Comparison of ENCODE assay signal across 8 cellular contexts in genomic region chr22:29768052-29768680, GRCh38. TPM values are rescaled to one million over a fixed set of nuclear protein-coding genes. Genes with fewer than 3 reads are reported as not detected.
DNase-seq lines count a peak whose midpoint lies in the region; ATAC-seq and TF ChIP-seq lines count a peak whose summit lies in the region.

No MANE protein-coding gene starts in this region.

- H3K36me3 ChIP-seq in H7 (replicated peaks; ENCODE audit: control insufficient read depth, insufficient read depth, low read length) (peaks cover 2% of the 10 kb centered on the region), left ventricle myocardium inferior (peaks cover 33% of the 10 kb centered on the region), skeletal muscle satellite cell (ENCODE audit: insufficient read depth, low read length) (peaks cover 14% of the 10 kb centered on the region)

- no peak for ATAC-seq in WTC11
- no peak for ATAC-seq in HG03342 (IDR thresholded peaks at IDR 0.05; ENCODE audit: unreplicated experiment)
- no peak for ATAC-seq in HG02588 (IDR thresholded peaks at IDR 0.05; ENCODE audit: unreplicated experiment)

- DNase-seq in H7 (no peak), WTC11 (ENCODE audit: low spot score) (no peak), left ventricle myocardium inferior (no peak), NCI-H2196 (lab: John Stamatoyannopoulos, UW; ENCODE audit: unreplicated experiment) (no peak), superior temporal gyrus (ENCODE audit: extremely low spot score) (no peak)

- peak overlapping the region; percentile 91 for H3K4me2 ChIP-seq in skeletal muscle satellite cell (ENCODE audit: low read length)

- H3K4me1 ChIP-seq in left ventricle myocardium inferior = peaks cover 69% of the 10 kb centered on the region
- peaks cover 22% of the 10 kb centered on the region for H3K4me1 ChIP-seq in skeletal muscle satellite cell (ENCODE audit: control insufficient read depth, insufficient read depth, low read length)

- peaks cover 27% of the 10 kb centered on the region for H3K36me3 Mint-ChIP-seq in WTC11

- no peaks in the 10 kb centered on the region for H3K27me3 ChIP-seq in H7 (ENCODE audit: control insufficient read depth, insufficient read depth, low read length)
- no peaks in the 10 kb centered on the region for H3K27me3 ChIP-seq in left ventricle myocardium inferior (ENCODE audit: low read depth)
- H3K27me3 ChIP-seq in skeletal muscle satellite cell (ENCODE audit: control insufficient read depth, insufficient read depth, low read length) = no peaks in the 10 kb centered on the region

- H3K4me3 ChIP-seq in H7 (ENCODE audit: insufficient read depth, low read depth, low read length) = peak overlapping the region; percentile 91
- peak overlapping the region; percentile 98 for H3K4me3 ChIP-seq in left ventricle myocardium inferior
- H3K4me3 ChIP-seq in skeletal muscle satellite cell (ENCODE audit: low read length) = peak overlapping the region; percentile 89

- H3K4me3 Mint-ChIP-seq in WTC11 = peak overlapping the region; percentile 100

- H3K27me3 Mint-ChIP-seq in WTC11 (ENCODE audit: low read depth) = no peaks in the 10 kb centered on the region

- H3K27ac Mint-ChIP-seq in WTC11 = peak overlapping the region; percentile 100

- H3K4me1 Mint-ChIP-seq in WTC11 = peaks cover 14% of the 10 kb centered on the region

- H3K9me3 Mint-ChIP-seq in WTC11 = no peaks in the 10 kb centered on the region

- no peak for TF ChIP-seq CTCF in WTC11 (IDR thresholded peaks at IDR 0.05)
- no peak for TF ChIP-seq CTCF in left ventricle myocardium inferior (IDR thresholded peaks at IDR 0.05; ENCODE audit: borderline replicate concordance)

- H3K9ac ChIP-seq in skeletal muscle satellite cell (ENCODE audit: low read depth, low read length) = peak overlapping the region; percentile 95

- peak overlapping the region; percentile 98 for H3K27ac ChIP-seq in left ventricle myocardium inferior (replicated peaks)

- intact Hi-C loops in left ventricle myocardium inferior (cut with micrococcal nuclease) = no loop called here

- H3K9me3 ChIP-seq in left ventricle myocardium inferior (replicated peaks) (no peaks in the 10 kb centered on the region), skeletal muscle satellite cell (replicated peaks; ENCODE audit: low read length) (no peaks in the 10 kb centered on the region)

- CTCF ChIA-PET in WTC11 (lab: Charles Lee) = no interaction called here

- POLR2A ChIA-PET in WTC11 (lab: Charles Lee) = interaction anchor here (0.7 kb wide), 1 partner anchor 336 kb away, joined by 3 read pairs; no protein-coding TSS in a partner anchor

TF ChIP-seq in WTC11, 78 proteins besides CTCF, POLR2A, EP300 and RAD21 (continues in another document):
- no peak for TF ChIP-seq ZNF396 (CRISPR knock-in tag; IDR thresholded peaks at IDR 0.05; ENCODE audit: borderline replicate concordance)
- TF ChIP-seq ETV6 (CRISPR knock-in tag; IDR thresholded peaks at IDR 0.05) = no peak
- TF ChIP-seq TEAD4 (CRISPR knock-in tag; IDR thresholded peaks at IDR 0.05) = no peak
- TF ChIP-seq ZMAT4 (CRISPR knock-in tag; IDR thresholded peaks at IDR 0.05) = no peak
- TF ChIP-seq NFE2L1 (CRISPR knock-in tag; IDR thresholded peaks at IDR 0.05) = no peak
- no peak for TF ChIP-seq NR2C2 (CRISPR knock-in tag; IDR thresholded peaks at IDR 0.05)
- no peak for TF ChIP-seq ZNF317 (CRISPR knock-in tag; IDR thresholded peaks at IDR 0.05; ENCODE audit: borderline replicate concordance, low read depth)
- no peak for TF ChIP-seq MYBL2 (CRISPR knock-in tag; IDR thresholded peaks at IDR 0.05)
- no peak for TF ChIP-seq ZNF263 (CRISPR knock-in tag; IDR thresholded peaks at IDR 0.05; ENCODE audit: low read depth)
- no peak for TF ChIP-seq FOXJ3 (CRISPR knock-in tag; IDR thresholded peaks at IDR 0.05; ENCODE audit: borderline replicate concordance)
- TF ChIP-seq HMGA2 (CRISPR knock-in tag; IDR thresholded peaks at IDR 0.05) = no peak
- no peak for TF ChIP-seq RELA (CRISPR knock-in tag; IDR thresholded peaks at IDR 0.05; ENCODE audit: borderline replicate concordance)
- no peak for TF ChIP-seq ZNF232 (CRISPR knock-in tag; IDR thresholded peaks at IDR 0.05)
- TF ChIP-seq SMAD4 (CRISPR knock-in tag; IDR thresholded peaks at IDR 0.05) = no peak
- no peak for TF ChIP-seq PRDM15 (CRISPR knock-in tag; IDR thresholded peaks at IDR 0.05)
- TF ChIP-seq ATF2 (CRISPR knock-in tag; IDR thresholded peaks at IDR 0.05; ENCODE audit: borderline replicate concordance, low read depth) = no peak
- TF ChIP-seq HMGXB4 (CRISPR knock-in tag; IDR thresholded peaks at IDR 0.05) = no peak

RNA-seq across cellular contexts. Expression of gene UQCR10, which starts 1.0 kb away (rescaled TPM):
- 108 and 170 TPM in 2 replicates for total RNA-seq in H7 (2014; rRNA removed; shearing (Covaris generic))
- 119 to 140 TPM (median 131 TPM) in 3 replicates for total RNA-seq in WTC11 (2021)
- total RNA-seq in left ventricle myocardium inferior = 403 TPM
- total RNA-seq in skeletal muscle satellite cell (2012; rRNA removed) = 73.8 and 81.3 TPM in 2 replicates

RNA-seq across cellular contexts. Expression of gene ZMAT5, which starts 1.4 kb away (rescaled TPM):
- 35.6 and 38.5 TPM in 2 replicates for total RNA-seq in H7 (2014; rRNA removed; shearing (Covaris generic))
- total RNA-seq in WTC11 (2021) = 13.4 to 17.3 TPM (median 17.2 TPM) in 3 replicates
- total RNA-seq in left ventricle myocardium inferior = 20.6 TPM
- total RNA-seq in skeletal muscle satellite cell (2012; rRNA removed) = 18.8 and 24.2 TPM in 2 replicates

RNA-seq across cellular contexts. Expression of gene CABP7, which starts 48.4 kb away (rescaled TPM):
- 0.11 TPM in 1 of 2 replicates, not detected in the other for total RNA-seq in H7 (2014; rRNA removed; shearing (Covaris generic))
- total RNA-seq in WTC11 (2021) (0.11 to 0.17 TPM in 2 of 3 replicates, not detected in the other), left ventricle myocardium inferior (not detected)
- total RNA-seq in skeletal muscle satellite cell (2012; rRNA removed) = not detected in 2 replicates
